Comparison of ENCODE assay signal across 8 cellular contexts in the genomic region with DNA sequence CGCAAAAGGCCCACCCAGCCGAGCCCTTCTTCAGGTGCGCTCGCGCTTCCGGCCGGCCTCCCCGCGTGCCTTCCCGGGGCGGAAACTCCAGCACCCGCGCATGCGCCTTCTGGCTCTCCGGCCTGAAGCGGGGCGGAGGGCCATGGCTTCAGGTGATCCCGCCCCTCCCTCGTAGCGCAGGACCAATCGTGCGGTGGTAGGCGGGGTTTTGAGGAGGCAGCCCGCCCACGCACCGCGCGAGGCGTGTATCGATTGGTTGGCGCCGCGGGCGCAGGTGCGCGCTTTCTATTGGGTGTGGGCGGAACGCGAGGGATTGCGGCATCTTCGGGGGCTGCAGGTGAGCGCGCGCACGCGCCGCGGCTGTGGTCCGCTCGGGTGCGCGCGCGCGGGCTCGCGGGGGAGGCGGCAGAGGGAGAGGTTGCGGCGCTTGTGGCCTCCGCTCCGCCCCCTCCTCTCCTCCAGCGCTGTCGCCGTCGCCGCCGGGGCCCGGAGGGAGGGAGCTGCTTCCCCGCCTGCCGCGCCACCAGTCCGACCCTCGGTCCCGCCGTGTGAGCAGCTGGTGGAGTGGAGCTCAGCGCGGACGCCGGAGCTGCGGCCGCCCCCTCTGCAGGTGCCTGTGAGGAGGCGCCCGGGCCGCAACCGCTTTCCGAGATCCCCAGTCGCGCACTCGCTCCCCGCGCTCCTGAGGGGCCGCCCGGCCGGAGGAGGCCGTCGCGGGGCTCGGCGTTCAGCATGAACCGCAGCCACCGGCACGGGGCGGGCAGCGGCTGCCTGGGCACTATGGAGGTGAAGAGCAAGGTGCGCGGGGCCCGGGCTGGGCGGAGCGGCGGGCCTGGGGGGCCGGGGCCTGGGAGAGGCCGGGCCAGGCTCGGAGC. TPM values are rescaled to one million over a fixed set of nuclear protein-coding genes. Genes with fewer than 3 reads are reported as not detected.
DNase-seq lines count a peak whose midpoint lies in the region; ATAC-seq, FAIRE-seq and TF ChIP-seq lines count a peak whose summit lies in the region.

A gene with protein sequence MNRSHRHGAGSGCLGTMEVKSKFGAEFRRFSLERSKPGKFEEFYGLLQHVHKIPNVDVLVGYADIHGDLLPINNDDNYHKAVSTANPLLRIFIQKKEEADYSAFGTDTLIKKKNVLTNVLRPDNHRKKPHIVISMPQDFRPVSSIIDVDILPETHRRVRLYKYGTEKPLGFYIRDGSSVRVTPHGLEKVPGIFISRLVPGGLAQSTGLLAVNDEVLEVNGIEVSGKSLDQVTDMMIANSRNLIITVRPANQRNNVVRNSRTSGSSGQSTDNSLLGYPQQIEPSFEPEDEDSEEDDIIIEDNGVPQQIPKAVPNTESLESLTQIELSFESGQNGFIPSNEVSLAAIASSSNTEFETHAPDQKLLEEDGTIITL (plus strand): TSS at position 526 of the 875 bp plus-strand sequence. CDS start 207 bp downstream, at position 733.

- H3K9ac ChIP-seq in astrocyte (ENCODE audit: low read length) = peak within 1 kb of the TSS; percentile 66

- H3K27me3 ChIP-seq in astrocyte (ENCODE audit: insufficient read depth, low read length) = peaks cover 9% of the 10 kb centered on the region
- no peaks in the 10 kb centered on the region for H3K27me3 ChIP-seq in vagina

- TF ChIP-seq CTCF in astrocyte (IDR thresholded peaks at IDR 0.05; ENCODE audit: insufficient read depth, low read depth, low read length) = no peak
- no peak for TF ChIP-seq CTCF in vagina (IDR thresholded peaks at IDR 0.05)

- H3K36me3 Mint-ChIP-seq in T-helper 2 cell treated with Interferon-gamma antibody and Interleukin-4, amounts not matched to agents 5 μg/mL and 100 μg/mL, for 36 hours (ENCODE audit: low read depth) = no peaks in the 10 kb centered on the region
- peaks cover 2% of the 10 kb centered on the region for H3K36me3 Mint-ChIP-seq in astrocyte (ENCODE audit: low read depth, unreplicated experiment)

- H3K4me2 ChIP-seq in astrocyte (ENCODE audit: low read length) = peak within 1 kb of the TSS; percentile 96

- DNase-seq in NCI-H1930 (lab: John Stamatoyannopoulos, UW) (peak; percentile 98 to 100), astrocyte (ENCODE audit: low read depth) (peak; percentile 87), hepatic stellate cell (ENCODE audit: low spot score) (peak; percentile 98), putamen (ENCODE audit: low spot score) (peak; percentile 95), vagina (ENCODE audit: extremely low spot score in 2 of 2) (peak; percentile 95 to 99)
- DNase-seq in T-helper 2 cell treated with Interferon-gamma antibody and Interleukin-4, amounts not matched to agents 5 μg/mL and 100 μg/mL, for 36 hours (ENCODE audit: low spot score) = peak; percentile 100

- peak within 1 kb of the TSS; percentile 84 for H2AFZ ChIP-seq in astrocyte (ENCODE audit: low read depth, low read length)

- H3K4me1 Mint-ChIP-seq in T-helper 2 cell treated with Interferon-gamma antibody and Interleukin-4, amounts not matched to agents 5 μg/mL and 100 μg/mL, for 36 hours (ENCODE audit: low read depth) = peaks cover 23% of the 10 kb centered on the region
- H3K4me1 Mint-ChIP-seq in astrocyte (ENCODE audit: low read depth, unreplicated experiment) = peaks cover 37% of the 10 kb centered on the region

- TF ChIP-seq POLR2A in vagina (IDR thresholded peaks at IDR 0.05) = peak in 1 of 2 donors; percentile 20

- H3K4me1 ChIP-seq in astrocyte (ENCODE audit: insufficient read depth, low read length) (peaks cover 3% of the 10 kb centered on the region), vagina (peaks cover 37% of the 10 kb centered on the region)

- ATAC-seq in GM18511 (IDR thresholded peaks at IDR 0.05; ENCODE audit: unreplicated experiment) = peak; percentile 91
- peak; percentile 89 for ATAC-seq in HG02981 (IDR thresholded peaks at IDR 0.05; ENCODE audit: unreplicated experiment)

- H3K4me3 Mint-ChIP-seq in T-helper 2 cell treated with Interferon-gamma antibody and Interleukin-4, amounts not matched to agents 5 μg/mL and 100 μg/mL, for 36 hours = peak within 1 kb of the TSS; percentile 84
- H3K4me3 Mint-ChIP-seq in astrocyte (ENCODE audit: unreplicated experiment) = peak within 1 kb of the TSS; percentile 92

- H4K20me1 ChIP-seq in astrocyte (ENCODE audit: insufficient read depth, low read length) = no peaks in the 10 kb centered on the region

- no peaks in the 10 kb centered on the region for H3K36me3 ChIP-seq in astrocyte (ENCODE audit: insufficient read depth, low read length)
- H3K36me3 ChIP-seq in vagina = no peaks in the 10 kb centered on the region

- peak within 1 kb of the TSS; percentile 78 for H3K27ac Mint-ChIP-seq in T-helper 2 cell treated with Interferon-gamma antibody and Interleukin-4, amounts not matched to agents 5 μg/mL and 100 μg/mL, for 36 hours
- H3K27ac Mint-ChIP-seq in astrocyte (ENCODE audit: unreplicated experiment) = peak within 1 kb of the TSS; percentile 88

- intact Hi-C loops in vagina (cut with DNase I) = no loop called here

- H3K4me3 ChIP-seq in astrocyte (ENCODE audit: insufficient read depth, low read depth, low read length) (peak within 1 kb of the TSS; percentile 72), vagina (peak within 1 kb of the TSS; percentile 88 to 92)

- no peaks in the 10 kb centered on the region for H3K9me3 Mint-ChIP-seq in T-helper 2 cell treated with Interferon-gamma antibody and Interleukin-4, amounts not matched to agents 5 μg/mL and 100 μg/mL, for 36 hours
- H3K9me3 Mint-ChIP-seq in astrocyte (ENCODE audit: unreplicated experiment) = no peaks in the 10 kb centered on the region

- no peak within 1 kb of the TSS for H3K27ac ChIP-seq in astrocyte (ENCODE audit: low read depth, low read length)
- H3K27ac ChIP-seq in vagina = peak within 1 kb of the TSS; percentile 79

- peaks cover 4% of the 10 kb centered on the region for H3K79me2 ChIP-seq in astrocyte (ENCODE audit: insufficient read depth, low read length)

- FAIRE-seq in astrocyte (lab: Jason Lieb, UNC) = no peak

- H3K9me3 ChIP-seq in astrocyte (ENCODE audit: insufficient read depth, low read depth, low read length) = no peaks in the 10 kb centered on the region
- H3K9me3 ChIP-seq in vagina = no peaks in the 10 kb centered on the region

- H3K27me3 Mint-ChIP-seq in T-helper 2 cell treated with Interferon-gamma antibody and Interleukin-4, amounts not matched to agents 5 μg/mL and 100 μg/mL, for 36 hours (ENCODE audit: low read depth) = no peaks in the 10 kb centered on the region
- H3K27me3 Mint-ChIP-seq in astrocyte (ENCODE audit: low read depth, unreplicated experiment) = no peaks in the 10 kb centered on the region

RNA-seq across cellular contexts. Expression of the gene that starts here (rescaled TPM):
- total RNA-seq in astrocyte (10.1 and 13.1 TPM in 2 replicates), vagina (4.7 TPM)
